ENCODE assay signal across 19 cellular contexts in genomic region chr22:43375951-43376455, GRCh38. TPM values are rescaled to one million over a fixed set of nuclear protein-coding genes. Genes with fewer than 3 reads are reported as not detected.
DNase-seq lines count a peak whose midpoint lies in the region; ATAC-seq and TF ChIP-seq lines count a peak whose summit lies in the region.
"Had no signal": no experiment of that assay in that cellular context is flagged by ENCODE, and none has a peak within 500 bp of the region (broad histone marks: within the 10 kb centered on the region; RNA-seq: fewer than 3 reads in every experiment).

No MANE protein-coding gene starts in this region.

- DNase-seq in mammary epithelial cell (peak; percentile 19), MCF 10A (ENCODE audit: unreplicated experiment) (no peak), M059J (ENCODE audit: low read depth) (peak; percentile 81), fibroblast of pulmonary artery (ENCODE audit: low read depth) (peak; percentile 3), thyroid gland (no peak), NCI-H2029 (lab: John Stamatoyannopoulos, UW) (no peak)
- no peak for DNase-seq in stimulated activated effector memory CD8-positive, alpha-beta T cell treated with anti-CD3 and anti-CD28 coated beads, Interleukin-12 subunit alpha, Interleukin-12 subunit beta, amount 100 ng/mL, for 72 hours (ENCODE audit: low spot score in 2 of 2)
- DNase-seq: 8988T, COR-L47, Kasumi-1, NCI-H2081 treated with DMSO at 0.1 percent for 48 hours, NCI-H226, NCI-H526 treated with DMSO at 0.1 percent for 48 hours, OCI-M1 had no signal

- dilution Hi-C loops in mammary epithelial cell (cut with HindIII; ENCODE audit: low sequenced_read_pairs) = no loop called here

- 35% methylated on average over 4 of the region's 4 CpGs for WGBS in mammary epithelial cell (ENCODE audit: low coverage, missing lambda C conversion rate)
- WGBS in thyroid gland, 2 donors = 85 to 87% methylated on average over 4 of the region's 4 CpGs

- intact Hi-C loops in mammary epithelial cell (cut with micrococcal nuclease) = no loop called here
- intact Hi-C loops in MCF 10A (cut with micrococcal nuclease) = no loop called here
- intact Hi-C loops in thyroid gland (cut with DNase I) = no loop called here

- H2AFZ ChIP-seq in mammary epithelial cell (ENCODE audit: low read depth, low read length) = no peak overlapping the region

- H3K4me3 ChIP-seq in mammary epithelial cell (replicated peaks in 1 of 3; ENCODE audit: insufficient read depth in 1 of 3, low read depth in 2 of 3, low read length in 3 of 3) = no peak overlapping the region
- H3K4me3 ChIP-seq in fibroblast of pulmonary artery (replicated peaks; ENCODE audit: low read depth, low read length) = no peak overlapping the region
- H3K4me3 ChIP-seq in thyroid gland (replicated peaks in 1 of 3) = no peak overlapping the region
- H3K4me3 ChIP-seq: SJSA1 had no signal

- no peaks in the 10 kb centered on the region for H4K20me1 ChIP-seq in mammary epithelial cell (ENCODE audit: insufficient read depth, low read length)

- no peaks in the 10 kb centered on the region for H3K36me3 Mint-ChIP-seq in MCF 10A (ENCODE audit: insufficient read depth, unreplicated experiment)
- no peaks in the 10 kb centered on the region for H3K36me3 Mint-ChIP-seq in stimulated activated effector memory CD8-positive, alpha-beta T cell treated with anti-CD3 and anti-CD28 coated beads, Interleukin-12 subunit alpha, Interleukin-12 subunit beta, amount 100 ng/mL, for 72 hours
- H3K36me3 Mint-ChIP-seq: CD14-positive monocyte had no signal

- H3K36me3 ChIP-seq in mammary epithelial cell (ENCODE audit: insufficient read depth, low read length) (no peaks in the 10 kb centered on the region), thyroid gland (no peaks in the 10 kb centered on the region)
- H3K36me3 ChIP-seq: SJSA1 had no signal

- TF ChIP-seq POLR2A in thyroid gland (IDR thresholded peaks at IDR 0.05) = no peak

- POLR2A ChIA-PET in MCF 10A (lab: Yijun Ruan, JAX) = no interaction called here

- H3K27me3 ChIP-seq in mammary epithelial cell (ENCODE audit: insufficient read depth, low read length) = no peaks in the 10 kb centered on the region
- no peaks in the 10 kb centered on the region for H3K27me3 ChIP-seq in thyroid gland

- no peak overlapping the region for H3K27ac Mint-ChIP-seq in MCF 10A (ENCODE audit: low read depth, unreplicated experiment)
- H3K27ac Mint-ChIP-seq in stimulated activated effector memory CD8-positive, alpha-beta T cell treated with anti-CD3 and anti-CD28 coated beads, Interleukin-12 subunit alpha, Interleukin-12 subunit beta, amount 100 ng/mL, for 72 hours = no peak overlapping the region
- H3K27ac Mint-ChIP-seq: CD14-positive monocyte had no signal

- CTCF ChIA-PET in mammary epithelial cell (lab: Charles Lee; ENCODE audit: low non-redundant PET) = no interaction called here
- CTCF ChIA-PET in MCF 10A (lab: Yijun Ruan, JAX) = interaction anchor here (0.7 kb wide), 1 partner anchor 93 kb away, joined by 3 read pairs; no protein-coding TSS in a partner anchor

- peaks cover 73% of the 10 kb centered on the region for H3K27me3 Mint-ChIP-seq in MCF 10A (ENCODE audit: insufficient read depth, unreplicated experiment)

- H3K4me2 ChIP-seq in mammary epithelial cell (ENCODE audit: insufficient read depth, low read depth, low read length) = no peak overlapping the region

- peak; percentile 43 for ATAC-seq in stimulated activated effector memory CD8-positive, alpha-beta T cell treated with anti-CD3 and anti-CD28 coated beads, Interleukin-12 subunit alpha, Interleukin-12 subunit beta, amount 100 ng/mL, for 72 hours
- no peak for ATAC-seq in GM19035 (IDR thresholded peaks at IDR 0.05; ENCODE audit: unreplicated experiment)

- H3K9ac ChIP-seq in mammary epithelial cell (ENCODE audit: insufficient read depth, low read length) = no peak overlapping the region

- H3K27ac ChIP-seq in mammary epithelial cell (ENCODE audit: insufficient read depth, low read depth, low read length) (no peak overlapping the region), thyroid gland (peak overlapping the region in 1 of 3 donors; percentile 72)
- H3K27ac ChIP-seq: RWPE1, SJSA1 had no signal

- H3K9me3 ChIP-seq in mammary epithelial cell (replicated peaks; ENCODE audit: insufficient read depth, low read length) (no peaks in the 10 kb centered on the region), thyroid gland (no peaks in the 10 kb centered on the region)
- H3K9me3 ChIP-seq: SJSA1 had no signal

- in situ Hi-C loops in mammary epithelial cell (cut with MboI; ENCODE audit: low sequenced_read_pairs in 2 of 2) = loop anchor here in 1 of 2 donors (25.0 kb wide), 1 partner anchor 436 kb away; the partner anchor contains the start of gene EFCAB6

- no peaks in the 10 kb centered on the region for H3K4me1 Mint-ChIP-seq in MCF 10A (ENCODE audit: insufficient read depth, unreplicated experiment)
- peaks cover 27% of the 10 kb centered on the region for H3K4me1 Mint-ChIP-seq in stimulated activated effector memory CD8-positive, alpha-beta T cell treated with anti-CD3 and anti-CD28 coated beads, Interleukin-12 subunit alpha, Interleukin-12 subunit beta, amount 100 ng/mL, for 72 hours

- BruUV-seq in mammary epithelial cell (replicated peaks; lab: Mats Ljungman, UMichigan) (no TSS peak), MCF 10A (replicated peaks; lab: Mats Ljungman, UMichigan) (no TSS peak)

- H3K4me1 ChIP-seq in mammary epithelial cell (ENCODE audit: insufficient read depth, low read length) (no peaks in the 10 kb centered on the region), thyroid gland (peaks cover 19 to 25% of the 10 kb centered on the region in 2 donors)

- H3K79me2 ChIP-seq in mammary epithelial cell (ENCODE audit: insufficient read depth, low read length) = no peaks in the 10 kb centered on the region

- H3K9me3 Mint-ChIP-seq in MCF 10A (ENCODE audit: unreplicated experiment) = no peaks in the 10 kb centered on the region
- peaks cover 5% of the 10 kb centered on the region for H3K9me3 Mint-ChIP-seq in stimulated activated effector memory CD8-positive, alpha-beta T cell treated with anti-CD3 and anti-CD28 coated beads, Interleukin-12 subunit alpha, Interleukin-12 subunit beta, amount 100 ng/mL, for 72 hours

- no peak overlapping the region for H3K4me3 Mint-ChIP-seq in MCF 10A (ENCODE audit: unreplicated experiment)
- H3K4me3 Mint-ChIP-seq in stimulated activated effector memory CD8-positive, alpha-beta T cell treated with anti-CD3 and anti-CD28 coated beads, Interleukin-12 subunit alpha, Interleukin-12 subunit beta, amount 100 ng/mL, for 72 hours = no peak overlapping the region
- H3K4me3 Mint-ChIP-seq: CD14-positive monocyte had no signal

- TF ChIP-seq CTCF in mammary epithelial cell (conservative IDR thresholded peaks at IDR 0.05 in 1 of 2, IDR thresholded peaks at IDR 0.05 in 1 of 2; ENCODE audit: extremely low read depth in 1 of 2, insufficient read depth in 1 of 2, low read depth in 1 of 2, low read length in 2 of 2) = no peak
- TF ChIP-seq CTCF in MCF 10A (IDR thresholded peaks at IDR 0.05; ENCODE audit: unreplicated experiment) = no peak
- no peak for TF ChIP-seq CTCF in fibroblast of pulmonary artery (IDR thresholded peaks at IDR 0.05; ENCODE audit: low read length, missing control alignments)
- TF ChIP-seq CTCF in thyroid gland (IDR thresholded peaks at IDR 0.05) = no peak

RNA-seq across cellular contexts. Expression of gene SCUBE1, which starts 32.8 kb away (rescaled TPM):
- total RNA-seq in mammary epithelial cell = not detected
- polyA plus RNA-seq in mammary epithelial cell = not detected
- not detected for polyA minus RNA-seq in mammary epithelial cell
- total RNA-seq in MCF 10A (2022) = not detected in 2 replicates
- 11.5 and 17.4 TPM in 2 replicates for total RNA-seq in M059J (2014; rRNA removed; shearing (Covaris generic))
- 1 to 10 TPM in 2 of 4 donors, under 1 TPM in 2; 0.78 to 3.5 (median 0.95) TPM for total RNA-seq in thyroid gland
- total RNA-seq: SJSA1 had no signal

RNA-seq across cellular contexts. Expression of gene MPPED1, which starts 35.8 kb away (rescaled TPM):
- total RNA-seq in mammary epithelial cell = not detected
- not detected for polyA plus RNA-seq in mammary epithelial cell
- polyA minus RNA-seq in mammary epithelial cell = not detected
- not detected in 2 replicates for total RNA-seq in MCF 10A (2022)
- total RNA-seq in M059J (2014; rRNA removed; shearing (Covaris generic)) = 0.05 TPM in 1 of 2 replicates, not detected in the other
- total RNA-seq in thyroid gland = not detected
- total RNA-seq: G401, SJSA1 had no signal
- polyA plus RNA-seq: CD14-positive monocyte had no signal

Comparison
In these comparisons a context has a peak if more than half of its experiments do, and no peak if none do; other contexts are left out.
1. DNase-seq: peak in mammary epithelial cell (single experiment), M059J (single experiment) and fibroblast of pulmonary artery (single experiment); none in MCF 10A (single experiment), stimulated activated effector memory CD8-positive, alpha-beta T cell treated with anti-CD3 and anti-CD28 coated beads, Interleukin-12 subunit alpha, Interleukin-12 subunit beta, amount 100 ng/mL, for 72 hours (0 of 2), thyroid gland (0 of 2) and NCI-H2029 (single experiment).